27 cellular contexts compared by ENCODE assay signal in the genomic region with DNA sequence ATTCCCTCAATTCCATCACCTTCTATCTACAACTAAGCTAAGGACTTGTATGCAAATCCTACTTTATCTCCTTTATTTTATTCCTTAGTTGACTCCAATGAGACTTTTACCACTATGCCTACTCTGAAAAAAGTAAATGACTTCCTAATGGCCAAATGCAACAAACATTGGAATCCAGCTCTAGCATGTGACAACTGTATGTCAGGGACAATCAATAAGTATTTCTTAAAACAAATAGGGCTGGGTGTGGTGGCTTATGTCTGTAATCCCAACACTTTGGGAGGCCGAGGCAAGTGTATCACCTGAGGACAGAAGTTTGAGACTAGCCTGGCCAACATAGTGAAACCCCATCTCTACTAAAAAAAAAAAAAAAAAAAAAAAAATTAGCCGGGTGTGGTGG.
"Had no signal": no experiment of that assay in that cellular context is flagged by ENCODE, and none has a peak within 500 bp of the region (broad histone marks: within the 10 kb centered on the region; RNA-seq: fewer than 3 reads in every experiment).

No MANE protein-coding gene starts in this region.

- ATAC-seq: effector memory CD8-positive, alpha-beta T cell; esophagus mucosa; foreskin keratinocyte; gastrocnemius medialis; gastroesophageal sphincter had no signal

- FAIRE-seq: colon, endometrium, endothelial cell of umbilical vein, frontal cortex had no signal

- H3K9me3 Mint-ChIP-seq: dendritic cell treated with granulocyte-macrophage colony-stimulating factor and Interleukin-4, amounts not matched to agents 40 ng/mL and 50 ng/mL, for 4 days; effector memory CD8-positive, alpha-beta T cell; endodermal cell had no signal

- H3K4me1 Mint-ChIP-seq: endodermal cell had no signal

- H3K27me3 ChIP-seq: colonic mucosa, dorsolateral prefrontal cortex, esophagus muscularis mucosa, esophagus squamous epithelium, foreskin keratinocyte, gastrocnemius medialis, gastroesophageal sphincter had no signal

- H3K4me1 ChIP-seq: colonic mucosa, esophagus squamous epithelium, foreskin keratinocyte, gastrocnemius medialis, gastroesophageal sphincter had no signal

- H3K27me3 Mint-ChIP-seq: dendritic cell treated with granulocyte-macrophage colony-stimulating factor and Interleukin-4, amounts not matched to agents 40 ng/mL and 50 ng/mL, for 4 days; effector memory CD8-positive, alpha-beta T cell had no signal

- H3K27ac ChIP-seq: colonic mucosa, coronary artery, dorsolateral prefrontal cortex, epithelial cell of prostate, esophagus muscularis mucosa, esophagus squamous epithelium, foreskin keratinocyte, gastrocnemius medialis, gastroesophageal sphincter had no signal

- H3K27ac Mint-ChIP-seq: dendritic cell treated with granulocyte-macrophage colony-stimulating factor and Interleukin-4, amounts not matched to agents 40 ng/mL and 50 ng/mL, for 4 days; effector memory CD8-positive, alpha-beta T cell; endodermal cell had no signal

- H3K4me3 Mint-ChIP-seq: dendritic cell treated with granulocyte-macrophage colony-stimulating factor and Interleukin-4, amounts not matched to agents 40 ng/mL and 50 ng/mL, for 4 days; effector memory CD8-positive, alpha-beta T cell; endodermal cell had no signal

- H3K4me3 ChIP-seq: colonic mucosa, coronary artery, dorsolateral prefrontal cortex, esophagus muscularis mucosa, esophagus squamous epithelium, gastrocnemius medialis, gastroesophageal sphincter had no signal

- H3K9me3 ChIP-seq: colonic mucosa, esophagus muscularis mucosa, esophagus squamous epithelium, gastrocnemius medialis, gastroesophageal sphincter had no signal

- H3K36me3 ChIP-seq: colonic mucosa had no signal

- DNase-seq: colonic mucosa; cortex of kidney; dermis blood vessel endothelial cell; dorsolateral prefrontal cortex; effector CD4-positive, alpha-beta T cell; effector CD8-positive, alpha-beta T cell; effector memory CD4-positive, alpha-beta T cell; effector memory CD8-positive, alpha-beta T cell; endodermal cell; erythroblast; esophagus squamous epithelium; foreskin fibroblast; foreskin keratinocyte; foreskin melanocyte; gastrocnemius medialis; glutamatergic neuron; head of caudate nucleus had no signal
